ENCODE assay signal across 12 cellular contexts in genomic region chr1:51058863-51059262, GRCh38. TPM values are rescaled to one million over a fixed set of nuclear protein-coding genes. Genes with fewer than 3 reads are reported as not detected.
A peak's percentile ranks its signal among the peaks of the same experiment; 100 is the strongest.
DNase-seq lines count a peak whose midpoint lies in the region; ATAC-seq and TF ChIP-seq lines count a peak whose summit lies in the region.
"Had no signal": no experiment of that assay in that cellular context is flagged by ENCODE, and none has a peak within 500 bp of the region (broad histone marks: within the 10 kb centered on the region; RNA-seq: fewer than 3 reads in every experiment).

No MANE protein-coding gene starts in this region.

- H3K27ac Mint-ChIP-seq in natural killer cell = no peak overlapping the region
- H3K27ac Mint-ChIP-seq in natural killer cell treated with Interleukin-12 subunit alpha and Interleukin-12 subunit beta and Interleukin-15 and Interleukin-18, amount 100 ng/mL, for 72 hours = no peak overlapping the region
- H3K27ac Mint-ChIP-seq: activated naive CD8-positive, alpha-beta T cell; memory B cell had no signal

- POLR2A ChIA-PET in OCI-LY7 (lab: Charles Lee) = no interaction called here

- no peak overlapping the region for H3K9ac ChIP-seq in fibroblast of lung (ENCODE audit: insufficient read depth, low read length)

- H3K79me2 ChIP-seq in OCI-LY7 (ENCODE audit: insufficient read depth, low read depth, low read length) (no peaks in the 10 kb centered on the region), fibroblast of lung (ENCODE audit: control insufficient read depth, insufficient read depth, low read length) (no peaks in the 10 kb centered on the region)

- no peak overlapping the region for H3K4me3 ChIP-seq in OCI-LY7 (ENCODE audit: low read depth, low read length, poor library complexity, severe bottlenecking)
- H3K4me3 ChIP-seq in fibroblast of lung (replicated peaks in 1 of 4; ENCODE audit: control extremely low read depth in 1 of 4, insufficient read depth in 1 of 4, low read depth in 3 of 4, low read length in 4 of 4) = no peak overlapping the region
- H3K4me3 ChIP-seq: SK-N-MC had no signal

- peak; percentile 31 to 65 (median 44) for ATAC-seq in natural killer cell
- no peak for ATAC-seq in natural killer cell treated with Interleukin-12 subunit alpha and Interleukin-12 subunit beta and Interleukin-15 and Interleukin-18, amount 100 ng/mL, for 72 hours
- ATAC-seq in GM21360 (IDR thresholded peaks at IDR 0.05; ENCODE audit: unreplicated experiment) = no peak
- ATAC-seq in HG02763 (IDR thresholded peaks at IDR 0.05; ENCODE audit: unreplicated experiment) = no peak
- no peak for ATAC-seq in HG02938 (IDR thresholded peaks at IDR 0.05; ENCODE audit: unreplicated experiment)

- TF ChIP-seq CTCF in natural killer cell (IDR thresholded peaks at IDR 0.05) (peak; percentile 29), OCI-LY7 (conservative IDR thresholded peaks at IDR 0.05; ENCODE audit: low read length) (peak; percentile 73), fibroblast of lung (conservative IDR thresholded peaks at IDR 0.05 in 1 of 2, IDR thresholded peaks at IDR 0.05 in 1 of 2; ENCODE audit: low read depth in 1 of 2, low read length in 2 of 2) (peak; percentile 41 to 45)

- H3K4me3 Mint-ChIP-seq in natural killer cell = no peak overlapping the region
- no peak overlapping the region for H3K4me3 Mint-ChIP-seq in natural killer cell treated with Interleukin-12 subunit alpha and Interleukin-12 subunit beta and Interleukin-15 and Interleukin-18, amount 100 ng/mL, for 72 hours
- H3K4me3 Mint-ChIP-seq: activated naive CD8-positive, alpha-beta T cell; memory B cell had no signal

- H3K4me1 Mint-ChIP-seq in natural killer cell = no peaks in the 10 kb centered on the region
- H3K4me1 Mint-ChIP-seq in natural killer cell treated with Interleukin-12 subunit alpha and Interleukin-12 subunit beta and Interleukin-15 and Interleukin-18, amount 100 ng/mL, for 72 hours (ENCODE audit: low read depth in 2 of 2) = no peaks in the 10 kb centered on the region
- H3K4me1 Mint-ChIP-seq: memory B cell had no signal

- BruUV-seq in OCI-LY7 (replicated peaks; lab: Mats Ljungman, UMichigan) = no TSS peak

- H2AFZ ChIP-seq in OCI-LY7 (ENCODE audit: low read length) (no peak overlapping the region), fibroblast of lung (ENCODE audit: low read length) (no peak overlapping the region)

- H3K27ac ChIP-seq in OCI-LY7 (ENCODE audit: low read depth, low read length, poor library complexity, severe bottlenecking) = no peak overlapping the region
- H3K27ac ChIP-seq in fibroblast of lung (ENCODE audit: insufficient read depth, low read length) = no peak overlapping the region
- H3K27ac ChIP-seq: SK-N-MC had no signal

- in situ Hi-C loops in G401 (cut with HindIII; ENCODE audit: low sequenced_read_pairs) = no loop called here

- CTCF ChIA-PET in OCI-LY7 (lab: Charles Lee; ENCODE audit: unreplicated experiment) = no interaction called here

- no peaks in the 10 kb centered on the region for H3K36me3 ChIP-seq in OCI-LY7 (ENCODE audit: insufficient read depth, low read length)
- no peaks in the 10 kb centered on the region for H3K36me3 ChIP-seq in fibroblast of lung (ENCODE audit: control insufficient read depth, insufficient read depth, low read length)

- H3K9me2 ChIP-seq in OCI-LY7 (ENCODE audit: insufficient read depth, low read length) = no peaks in the 10 kb centered on the region

- H3K9me3 Mint-ChIP-seq in natural killer cell = no peaks in the 10 kb centered on the region
- H3K9me3 Mint-ChIP-seq in natural killer cell treated with Interleukin-12 subunit alpha and Interleukin-12 subunit beta and Interleukin-15 and Interleukin-18, amount 100 ng/mL, for 72 hours = no peaks in the 10 kb centered on the region

- H3K4me2 ChIP-seq in OCI-LY7 (ENCODE audit: low read length) (no peak overlapping the region), fibroblast of lung (ENCODE audit: extremely low read depth, insufficient read depth, low read length) (no peak overlapping the region)

- peaks cover 11 to 17% of the 10 kb centered on the region in 2 donors for H3K27me3 Mint-ChIP-seq in natural killer cell (ENCODE audit: low read depth in 2 of 2)
- H3K27me3 Mint-ChIP-seq in natural killer cell treated with Interleukin-12 subunit alpha and Interleukin-12 subunit beta and Interleukin-15 and Interleukin-18, amount 100 ng/mL, for 72 hours = peaks cover 12 to 32% of the 10 kb centered on the region in 2 donors

- H3K36me3 Mint-ChIP-seq in natural killer cell = no peaks in the 10 kb centered on the region
- H3K36me3 Mint-ChIP-seq in natural killer cell treated with Interleukin-12 subunit alpha and Interleukin-12 subunit beta and Interleukin-15 and Interleukin-18, amount 100 ng/mL, for 72 hours = no peaks in the 10 kb centered on the region

- DNase-seq in natural killer cell = no peak
- no peak for DNase-seq in natural killer cell treated with Interleukin-12 subunit alpha and Interleukin-12 subunit beta and Interleukin-15 and Interleukin-18, amount 100 ng/mL, for 72 hours (ENCODE audit: low spot score)
- DNase-seq in OCI-LY7 (ENCODE audit: low spot score) = peak; percentile 33
- peak; percentile 14 to 22 for DNase-seq in fibroblast of lung (ENCODE audit: low read depth in 2 of 2)
- no peak for DNase-seq in G401 (ENCODE audit: low spot score)
- DNase-seq: DMS153 had no signal

- H4K20me1 ChIP-seq in OCI-LY7 (ENCODE audit: insufficient read depth, low read length) = no peaks in the 10 kb centered on the region
- no peaks in the 10 kb centered on the region for H4K20me1 ChIP-seq in fibroblast of lung (ENCODE audit: control insufficient read depth, extremely low read depth, insufficient read depth, low read length)

- H3K4me1 ChIP-seq in OCI-LY7 (ENCODE audit: insufficient read depth, low read length, poor library complexity, severe bottlenecking) (no peaks in the 10 kb centered on the region), fibroblast of lung (ENCODE audit: control insufficient read depth, extremely low read depth, insufficient read depth, low read length) (peaks cover 6% of the 10 kb centered on the region)

- H3K9me3 ChIP-seq in OCI-LY7 (ENCODE audit: low read length) (no peaks in the 10 kb centered on the region; the same call in 1 of the 2 replicates), fibroblast of lung (ENCODE audit: control insufficient read depth, insufficient read depth, low read depth, low read length) (no peaks in the 10 kb centered on the region)

- intact Hi-C loops in natural killer cell (cut with micrococcal nuclease) = loop anchor here (5.0 kb wide), 1 partner anchor 287 kb away; no protein-coding TSS in a partner anchor
- intact Hi-C loops in OCI-LY7 (cut with micrococcal nuclease; ENCODE audit: unreplicated experiment) = no loop called here

- H3K27me3 ChIP-seq in fibroblast of lung (ENCODE audit: control insufficient read depth, insufficient read depth, low read length) = no peaks in the 10 kb centered on the region

RNA-seq across cellular contexts. Expression of gene C1orf185, which starts 43.2 kb away (rescaled TPM):
- not detected for total RNA-seq in natural killer cell
- not detected for total RNA-seq in natural killer cell treated with Interleukin-12 subunit alpha and Interleukin-12 subunit beta and Interleukin-15 and Interleukin-18, amount 100 ng/mL, for 72 hours
- not detected in 2 replicates for total RNA-seq in OCI-LY7 (2014; rRNA removed; shearing (Covaris generic))
- not detected in 2 replicates for total RNA-seq in OCI-LY7 (2022)
- total RNA-seq in fibroblast of lung = not detected in 2 replicates
- not detected in 2 replicates for polyA plus RNA-seq in fibroblast of lung
- not detected in 2 replicates for polyA plus RNA-seq in fibroblast of lung (2012)
- not detected in 2 replicates for polyA minus RNA-seq in fibroblast of lung (ENCODE audit: low replicate concordance)
- not detected in 2 replicates for total RNA-seq in G401 (2014; rRNA removed; shearing (Covaris generic))

Comparison
In these comparisons a context has a peak if more than half of its experiments do, and no peak if none do; other contexts are left out.
1. ATAC-seq: peak in natural killer cell (3 of 3); none in natural killer cell treated with Interleukin-12 subunit alpha and Interleukin-12 subunit beta and Interleukin-15 and Interleukin-18, amount 100 ng/mL, for 72 hours (0 of 2), GM21360 (single experiment), HG02763 (single experiment) and HG02938 (single experiment).
2. DNase-seq: peak in OCI-LY7 (single experiment) and fibroblast of lung (2 of 2); none in natural killer cell (single experiment), natural killer cell treated with Interleukin-12 subunit alpha and Interleukin-12 subunit beta and Interleukin-15 and Interleukin-18, amount 100 ng/mL, for 72 hours (single experiment) and G401 (single experiment).
3. Peak in every context shown above with its lines, with median percentiles within 50 percentile points of each other: CTCF ChIP-seq.